ENCODE assay signal across 2 cellular contexts in genomic region chr21:43854773-43855633, GRCh38.
TF ChIP-seq lines count a peak whose summit lies in the region.

No MANE protein-coding gene starts in this region.

TF ChIP-seq in K562, 482 proteins besides CTCF, POLR2A, EP300 and RAD21 (continues in another document):
- TF ChIP-seq ZNF407 (IDR thresholded peaks at IDR 0.05; ENCODE audit: low read depth) (no peak), GATAD2B (IDR thresholded peaks at IDR 0.05; ENCODE audit: borderline replicate concordance) (peak; percentile 25; the same call in 1 of the 2 replicates), ZC3H4 (CRISPR knock-in tag; IDR thresholded peaks at IDR 0.05; ENCODE audit: borderline replicate concordance) (peak; percentile 83), CBFA2T3 (IDR thresholded peaks at IDR 0.05) (peak; percentile 81), BACH1 (tag; IDR thresholded peaks at IDR 0.05) (no peak), ATF4 (CRISPR knock-in tag; IDR thresholded peaks at IDR 0.05) (no peak), TEAD1 (CRISPR knock-in tag; IDR thresholded peaks at IDR 0.05) (no peak), BMI1 (IDR thresholded peaks at IDR 0.05; ENCODE audit: low read length) (no peak), SRSF9 (IDR thresholded peaks at IDR 0.05; ENCODE audit: borderline replicate concordance, low read depth, low read length) (no peak), RFX7 (CRISPR knock-in tag; IDR thresholded peaks at IDR 0.05) (no peak)
- TF ChIP-seq, protein P1, sequence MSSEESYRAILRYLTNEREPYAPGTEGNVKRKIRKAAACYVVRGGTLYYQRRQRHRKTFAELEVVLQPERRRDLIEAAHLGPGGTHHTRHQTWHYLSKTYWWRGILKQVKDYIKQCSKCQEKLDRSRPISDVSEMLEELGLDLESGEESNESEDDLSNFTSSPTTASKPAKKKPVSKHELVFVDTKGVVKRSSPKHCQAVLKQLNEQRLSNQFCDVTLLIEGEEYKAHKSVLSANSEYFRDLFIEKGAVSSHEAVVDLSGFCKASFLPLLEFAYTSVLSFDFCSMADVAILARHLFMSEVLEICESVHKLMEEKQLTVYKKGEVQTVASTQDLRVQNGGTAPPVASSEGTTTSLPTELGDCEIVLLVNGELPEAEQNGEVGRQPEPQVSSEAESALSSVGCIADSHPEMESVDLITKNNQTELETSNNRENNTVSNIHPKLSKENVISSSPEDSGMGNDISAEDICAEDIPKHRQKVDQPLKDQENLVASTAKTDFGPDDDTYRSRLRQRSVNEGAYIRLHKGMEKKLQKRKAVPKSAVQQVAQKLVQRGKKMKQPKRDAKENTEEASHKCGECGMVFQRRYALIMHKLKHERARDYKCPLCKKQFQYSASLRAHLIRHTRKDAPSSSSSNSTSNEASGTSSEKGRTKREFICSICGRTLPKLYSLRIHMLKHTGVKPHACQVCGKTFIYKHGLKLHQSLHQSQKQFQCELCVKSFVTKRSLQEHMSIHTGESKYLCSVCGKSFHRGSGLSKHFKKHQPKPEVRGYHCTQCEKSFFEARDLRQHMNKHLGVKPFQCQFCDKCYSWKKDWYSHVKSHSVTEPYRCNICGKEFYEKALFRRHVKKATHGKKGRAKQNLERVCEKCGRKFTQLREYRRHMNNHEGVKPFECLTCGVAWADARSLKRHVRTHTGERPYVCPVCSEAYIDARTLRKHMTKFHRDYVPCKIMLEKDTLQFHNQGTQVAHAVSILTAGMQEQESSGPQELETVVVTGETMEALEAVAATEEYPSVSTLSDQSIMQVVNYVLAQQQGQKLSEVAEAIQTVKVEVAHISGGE (CRISPR knock-in tag; IDR thresholded peaks at IDR 0.05) = no peak; a peak in 1 of 6 replicates

TF ChIP-seq in HEK293T, 16 proteins besides CTCF, POLR2A, EP300 and RAD21 (continued from another document):
- no peak for TF ChIP-seq CTBP1 (IDR thresholded peaks at IDR 0.05; ENCODE audit: borderline replicate concordance)
- TF ChIP-seq ELF4 (IDR thresholded peaks at IDR 0.05) = no peak
- TF ChIP-seq TARDBP (IDR thresholded peaks at IDR 0.05) = no peak
- TF ChIP-seq LEF1 (IDR thresholded peaks at IDR 0.05; ENCODE audit: borderline replicate concordance) = no peak
